Comparison of ENCODE assay signal across 21 cellular contexts in genomic region chr9:122609810-122610209, GRCh38. TPM values are rescaled to one million over a fixed set of nuclear protein-coding genes. Genes with fewer than 3 reads are reported as not detected.
"Had no signal": no experiment of that assay in that cellular context is flagged by ENCODE, and none has a peak within 500 bp of the region (broad histone marks: within the 10 kb centered on the region; RNA-seq: fewer than 3 reads in every experiment).

No MANE protein-coding gene starts in this region.

- H3K9me3 ChIP-seq: SK-N-SH had no signal

- H3K9ac ChIP-seq: SK-N-SH had no signal

- DNase-seq: KBM-7, MM.1S, NCI-H1092, NCI-H1105 treated with DMSO at 0.1 percent for 48 hours, NCI-H1417 treated with DMSO at 0.1 percent for 48 hours, NCI-H146, NCI-H1694 treated with DMSO at 0.1 percent for 48 hours, NCI-H1930, NCI-H2081, NCI-H2107, NCI-H2227 treated with DMSO at 0.1 percent for 48 hours, NCI-H446, NCI-H510A, NCI-H524 treated with DMSO at 0.1 percent for 48 hours, NCI-H69, NCI-H774, Right ventricle myocardium superior, SK-N-SH had no signal

- H3K4me2 ChIP-seq: SK-N-SH had no signal

RNA-seq across cellular contexts. Expression of gene OR1Q1, which starts 4.7 kb away (rescaled TPM):
- total RNA-seq: HT-29, LHCN-M2, Right ventricle myocardium superior, SK-MEL-5 had no signal

RNA-seq across cellular contexts. Expression of gene OR1L8, which starts 26.6 kb away (rescaled TPM):
- total RNA-seq: HT-29, LHCN-M2, Right ventricle myocardium superior, SK-MEL-5 had no signal

RNA-seq across cellular contexts. Expression of gene OR1B1, which starts 47.6 kb away (rescaled TPM):
- total RNA-seq: HT-29, LHCN-M2, Right ventricle myocardium superior, SK-MEL-5 had no signal
- polyA plus RNA-seq: SK-N-SH had no signal

RNA-seq across cellular contexts. Expression of gene OR1L1, which starts 51.7 kb away (rescaled TPM):
- total RNA-seq: HT-29, LHCN-M2, Right ventricle myocardium superior, SK-MEL-5 had no signal
- polyA plus RNA-seq: SK-N-SH had no signal

RNA-seq across cellular contexts. Expression of gene OR1N2, which starts 56.9 kb away (rescaled TPM):
- total RNA-seq: HT-29, LHCN-M2, Right ventricle myocardium superior, SK-MEL-5 had no signal
- polyA plus RNA-seq: SK-N-SH had no signal
